In genomic region chr4:968221-968620, GRCh38 we compare ENCODE assay signal across 17 cellular contexts.
"Had no signal": no experiment of that assay in that cellular context is flagged by ENCODE, and none has a peak within 500 bp of the region (broad histone marks: within the 10 kb centered on the region; RNA-seq: fewer than 3 reads in every experiment).

No MANE protein-coding gene starts in this region.

- H3K4me1 Mint-ChIP-seq: mesothelial cell of epicardium had no signal

- H3K27me3 Mint-ChIP-seq: activated CD4-positive, alpha-beta T cell treated with anti-CD3 and anti-CD28 coated beads for 36 hours; activated CD8-positive, alpha-beta T cell treated with anti-CD3 and anti-CD28 coated beads for 36 hours; stimulated activated naive B cell treated with anti-CD40 and anti-IgM and Interleukin-4, amounts not matched to agents 10 μg/mL and 1 μg/mL and 100 μg/mL, for 72 hours had no signal

- FAIRE-seq: pancreas, urothelium cell line had no signal

- H3K9me3 ChIP-seq: adrenal gland, lower lobe of right lung, pancreas, thyroid gland had no signal

- DNase-seq: activated CD4-positive, alpha-beta T cell treated with anti-CD3 and anti-CD28 coated beads for 36 hours; activated CD8-positive, alpha-beta T cell treated with anti-CD3 and anti-CD28 coated beads for 36 hours; activated effector memory CD4-positive, alpha-beta T cell treated with Interleukin-2 at 50 U/mL for 16 hours; activated naive CD4-positive, alpha-beta T cell treated with anti-CD3 and anti-CD28 coated beads, Interleukin-2, amount 50 U/mL, for 16 hours; activated T-cell treated with anti-CD3 and anti-CD28 coated beads, Interleukin-2, amount 50 U/mL, for 4 hours; adrenal gland; erythroblast; kidney glomerular epithelial cell; lower lobe of right lung; stimulated activated CD4-positive, alpha-beta T cell treated with anti-CD3 and anti-CD28 coated beads, Interleukin-2, amount 100 ng/mL, for 48 hours; stimulated activated naive B cell treated with anti-CD40 and anti-IgM and Interleukin-4, amounts not matched to agents 10 μg/mL and 1 μg/mL and 100 μg/mL, for 72 hours; T-helper 1 cell; thyroid gland; WERI-Rb-1 had no signal

- H3K27ac ChIP-seq: adrenal gland, lower lobe of right lung, pancreas, thyroid gland, WERI-Rb-1 had no signal

- H3K9me3 Mint-ChIP-seq: activated CD8-positive, alpha-beta T cell treated with anti-CD3 and anti-CD28 coated beads for 36 hours; activated T-cell treated with anti-CD3 and anti-CD28 coated beads, Interleukin-2, amount 50 U/mL, for 4 hours; mesothelial cell of epicardium; stimulated activated naive B cell treated with anti-CD40 and anti-IgM and Interleukin-4, amounts not matched to agents 10 μg/mL and 1 μg/mL and 100 μg/mL, for 72 hours had no signal

- ATAC-seq: activated CD4-positive, alpha-beta T cell treated with anti-CD3 and anti-CD28 coated beads for 36 hours; activated CD8-positive, alpha-beta T cell treated with anti-CD3 and anti-CD28 coated beads for 36 hours; activated T-cell treated with anti-CD3 and anti-CD28 coated beads, Interleukin-2, amount 50 U/mL, for 4 hours; lower lobe of right lung had no signal

- H3K4me3 ChIP-seq: adrenal gland, lower lobe of right lung, pancreas, thyroid gland had no signal

- H3K4me3 Mint-ChIP-seq: activated CD4-positive, alpha-beta T cell treated with anti-CD3 and anti-CD28 coated beads for 36 hours; activated CD8-positive, alpha-beta T cell treated with anti-CD3 and anti-CD28 coated beads for 36 hours; activated T-cell treated with anti-CD3 and anti-CD28 coated beads, Interleukin-2, amount 50 U/mL, for 4 hours; mesothelial cell of epicardium had no signal

- H3K27me3 ChIP-seq: adrenal gland, pancreas, thyroid gland had no signal

- H3K27ac Mint-ChIP-seq: activated CD4-positive, alpha-beta T cell treated with anti-CD3 and anti-CD28 coated beads for 36 hours; activated CD8-positive, alpha-beta T cell treated with anti-CD3 and anti-CD28 coated beads for 36 hours; mesothelial cell of epicardium; stimulated activated naive B cell treated with anti-CD40 and anti-IgM and Interleukin-4, amounts not matched to agents 10 μg/mL and 1 μg/mL and 100 μg/mL, for 72 hours had no signal

- H3K36me3 ChIP-seq: thyroid gland, WERI-Rb-1 had no signal
